In genomic region chr9:77011973-77012817, GRCh38 we compare ENCODE assay signal across 8 cellular contexts. TPM values are rescaled to one million over a fixed set of nuclear protein-coding genes. Genes with fewer than 3 reads are reported as not detected.
DNase-seq lines count a peak whose midpoint lies in the region; ATAC-seq and TF ChIP-seq lines count a peak whose summit lies in the region.

No MANE protein-coding gene starts in this region.

- H3K27ac Mint-ChIP-seq in mesothelial cell of epicardium: peak overlapping the region; percentile 54

- peaks cover 29 to 100% (median 95%) of the 10 kb centered on the region in 45 donors for H3K27me3 ChIP-seq in dorsolateral prefrontal cortex

- peaks cover 97% of the 10 kb centered on the region for H3K27me3 Mint-ChIP-seq in mesothelial cell of epicardium (ENCODE audit: low read depth)

- peak overlapping the region in 21 of 59 donors; percentile 10 to 46 (median 26) for H3K4me3 ChIP-seq in dorsolateral prefrontal cortex

- peak overlapping the region; percentile 30 for H3K4me3 Mint-ChIP-seq in mesothelial cell of epicardium

- DNase-seq in AG08395 (ENCODE audit: low spot score): peak; percentile 48
- DNase-seq in HuH-7.5 (ENCODE audit: low spot score): peak; percentile 78
- peak; percentile 39 to 68 for DNase-seq in activated CD4-positive, alpha-beta T cell treated with anti-CD3 and anti-CD28 coated beads for 24 hours (ENCODE audit: low read depth in 2 of 2)
- DNase-seq in dorsolateral prefrontal cortex: peak in 7 of 10 donors; percentile 41 to 75 (median 44)
- peak; percentile 55 to 90 for DNase-seq in mesothelial cell of epicardium (ENCODE audit: low spot score in 2 of 2, unreplicated experiment in 2 of 2)
- peak; percentile 35 for DNase-seq in stimulated activated CD8-positive, alpha-beta memory T cell treated with anti-CD3 and anti-CD28 coated beads, Interleukin-4, amount 100 ng/mL, for 24 hours (ENCODE audit: low read depth)
- no peak for DNase-seq in ureter (ENCODE audit: low spot score)

- no peaks in the 10 kb centered on the region for H3K9me3 Mint-ChIP-seq in mesothelial cell of epicardium

- H3K27ac ChIP-seq in dorsolateral prefrontal cortex: no peak overlapping the region

- TF ChIP-seq CTCF in dorsolateral prefrontal cortex (IDR thresholded peaks at IDR 0.05 in 54 of 56, conservative IDR thresholded peaks at IDR 0.05 in 2 of 56; ENCODE audit: low read depth in 1 of 56, partially characterized antibody in 56 of 56) (peak; percentile 36 to 85 (median 74)), mesothelial cell of epicardium (IDR thresholded peaks at IDR 0.05; ENCODE audit: unreplicated experiment) (peak; percentile 94)

- H3K4me1 Mint-ChIP-seq in mesothelial cell of epicardium: peaks cover 19% of the 10 kb centered on the region

- no peaks in the 10 kb centered on the region for H3K36me3 Mint-ChIP-seq in mesothelial cell of epicardium

- intact Hi-C loops in dorsolateral prefrontal cortex (cut with DNase I): no loop called here

- ATAC-seq in GM19438 (IDR thresholded peaks at IDR 0.05; ENCODE audit: low read depth, unreplicated experiment): peak; percentile 77

RNA-seq across cellular contexts. Expression of gene FOXB2, which starts 7.3 kb away (rescaled TPM):
- total RNA-seq in dorsolateral prefrontal cortex (under 1 TPM in 2 of 120 experiments, not detected in 118; 0.30 to 0.47 TPM), mesothelial cell of epicardium (not detected in 3 replicates), ureter (not detected)
